In the genomic region with DNA sequence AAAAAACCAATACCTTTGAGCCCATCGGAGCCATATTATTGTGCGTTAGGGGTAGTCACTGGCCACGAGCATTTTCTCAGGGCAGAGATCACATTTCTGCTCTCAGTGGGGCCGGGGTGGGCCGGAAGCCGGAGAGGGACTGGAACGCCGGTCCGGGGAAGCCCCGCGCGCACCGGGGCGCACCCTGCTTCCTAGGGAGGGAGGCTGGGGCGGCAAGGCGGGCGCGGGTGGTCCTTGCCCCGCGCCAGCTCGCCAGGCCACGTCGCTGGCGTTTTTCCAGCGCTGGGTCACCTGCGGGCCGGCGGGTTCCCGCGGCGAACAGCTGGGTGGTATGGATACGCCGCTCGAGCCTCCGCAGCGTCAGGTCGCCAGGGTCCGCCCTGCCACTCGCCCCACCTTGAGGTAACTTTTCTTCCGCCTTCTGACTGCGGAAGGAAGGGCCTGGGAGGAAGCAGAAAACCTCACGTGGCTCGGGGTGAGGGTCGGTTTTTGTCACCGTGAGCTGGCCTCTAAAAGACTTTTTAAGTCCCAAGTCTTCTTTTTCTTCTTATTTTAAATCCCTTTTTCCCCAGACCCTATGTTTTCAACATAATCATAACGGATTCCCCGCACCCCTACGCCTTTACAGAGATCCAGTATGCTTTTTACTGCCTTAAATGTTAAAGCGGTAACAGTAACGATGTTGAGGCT, we compare ENCODE assay signal across 8 cellular contexts. TPM values are rescaled to one million over a fixed set of nuclear protein-coding genes. Genes with fewer than 3 reads are reported as not detected.
DNase-seq lines count a peak whose midpoint lies in the region; ATAC-seq lines count a peak whose summit lies in the region.

No MANE protein-coding gene starts in this region.

- peak; percentile 41 for DNase-seq in NCI-H2227 treated with DMSO at 0.1 percent for 48 hours (lab: John Stamatoyannopoulos, UW)
- peak; percentile 59 to 69 (median 67) for DNase-seq in activated CD8-positive, alpha-beta memory T cell treated with anti-CD3 and anti-CD28 coated beads for 48 hours (ENCODE audit: low read depth in 2 of 3, low spot score in 2 of 3)
- DNase-seq in naive thymus-derived CD4-positive, alpha-beta T cell: peak; percentile 61 to 81 (median 78)
- DNase-seq in stimulated activated naive CD4-positive, alpha-beta T cell treated with Interleukin-2 at 50 U/mL for 16 hours (lab: John Stamatoyannopoulos, UW): peak; percentile 79
- DNase-seq in NCI-H345 (lab: John Stamatoyannopoulos, UW): no peak

- ATAC-seq in GM18502 (IDR thresholded peaks at IDR 0.05; ENCODE audit: poor library complexity, unreplicated experiment) (peak; percentile 57), HG02798 (IDR thresholded peaks at IDR 0.05; ENCODE audit: poor library complexity, unreplicated experiment) (peak; percentile 49)
- peak; percentile 22 for ATAC-seq in naive thymus-derived CD4-positive, alpha-beta T cell

- H3K27ac Mint-ChIP-seq in naive thymus-derived CD4-positive, alpha-beta T cell: peak overlapping the region; percentile 94 to 99 (median 97)

- no peaks in the 10 kb centered on the region for H3K9me3 ChIP-seq in esophagus (ENCODE audit: control insufficient read depth in 2 of 2, insufficient read depth in 1 of 2, low read depth in 1 of 2, low read length in 1 of 2)
- no peaks in the 10 kb centered on the region for H3K9me3 ChIP-seq in naive thymus-derived CD4-positive, alpha-beta T cell (ENCODE audit: control insufficient read depth in 2 of 3, low read length in 3 of 3)

- H3K4me3 ChIP-seq in esophagus (ENCODE audit: low read depth in 1 of 2, low read length in 2 of 2): peak overlapping the region; percentile 70 to 92
- peak overlapping the region; percentile 57 for H3K4me3 ChIP-seq in naive thymus-derived CD4-positive, alpha-beta T cell (ENCODE audit: low read length)

- peaks cover 0 to 2% of the 10 kb centered on the region in 2 donors for H3K36me3 ChIP-seq in esophagus (ENCODE audit: control insufficient read depth in 2 of 2, insufficient read depth in 2 of 2, low read length in 1 of 2)
- peaks cover 0 to 23% (median 13%) of the 10 kb centered on the region in 3 experiments for H3K36me3 ChIP-seq in naive thymus-derived CD4-positive, alpha-beta T cell (ENCODE audit: control insufficient read depth in 2 of 3, insufficient read depth in 3 of 3, low read length in 3 of 3)

- peaks cover 0 to 16% (median 0%) of the 10 kb centered on the region in 5 donors for H3K27me3 Mint-ChIP-seq in naive thymus-derived CD4-positive, alpha-beta T cell

- peaks cover 11 to 48% (median 37%) of the 10 kb centered on the region in 7 donors for H3K4me1 Mint-ChIP-seq in naive thymus-derived CD4-positive, alpha-beta T cell

- peaks cover 0 to 2% of the 10 kb centered on the region in 2 donors for H3K4me1 ChIP-seq in esophagus (ENCODE audit: control insufficient read depth in 2 of 2, insufficient read depth in 2 of 2, low read length in 1 of 2)
- H3K4me1 ChIP-seq in naive thymus-derived CD4-positive, alpha-beta T cell (ENCODE audit: control insufficient read depth in 2 of 2, insufficient read depth in 2 of 2, low read length in 2 of 2): peaks cover 24 to 25% of the 10 kb centered on the region in 2 donors

- POLR2A ChIA-PET in naive thymus-derived CD4-positive, alpha-beta T cell (lab: Charles Lee): interaction anchor here (0.6 to 8.9 kb wide), 14 partner anchors 11 to 1720 kb away, joined by 3 to 183 read pairs (median 4); a partner anchor contains a TSS

- peaks cover 0 to 14% (median 0%) of the 10 kb centered on the region in 11 donors for H3K9me3 Mint-ChIP-seq in naive thymus-derived CD4-positive, alpha-beta T cell

- CTCF ChIA-PET in naive thymus-derived CD4-positive, alpha-beta T cell (lab: Charles Lee): interaction anchor here (0.7 to 3.5 kb wide), 7 partner anchors 10 to 131 kb away, joined by 3 to 19 read pairs (median 3); no protein-coding TSS in a partner anchor

- peak overlapping the region; percentile 89 to 95 (median 94) for H3K4me3 Mint-ChIP-seq in naive thymus-derived CD4-positive, alpha-beta T cell

- H3K36me3 Mint-ChIP-seq in naive thymus-derived CD4-positive, alpha-beta T cell: peaks cover 7 to 25% (median 22%) of the 10 kb centered on the region in 5 donors

- H3K27ac ChIP-seq in esophagus (ENCODE audit: low read depth in 2 of 2, low read length in 1 of 2): peak overlapping the region; percentile 94 to 100
- peak overlapping the region; percentile 98 for H3K27ac ChIP-seq in naive thymus-derived CD4-positive, alpha-beta T cell (ENCODE audit: low read depth, low read length)

- no peaks in the 10 kb centered on the region for H3K27me3 ChIP-seq in esophagus (ENCODE audit: control insufficient read depth in 1 of 2, insufficient read depth in 2 of 2, low read length in 2 of 2)
- no peaks in the 10 kb centered on the region for H3K27me3 ChIP-seq in naive thymus-derived CD4-positive, alpha-beta T cell (ENCODE audit: control insufficient read depth in 2 of 2, insufficient read depth in 2 of 2, low read length in 2 of 2)

- intact Hi-C loops in naive thymus-derived CD4-positive, alpha-beta T cell (cut with micrococcal nuclease): loop anchor here (5.0 kb wide), 1 partner anchor 901 kb away; a partner anchor contains a TSS

- 4% methylated on average over 44 to 50 of the region's 50 CpGs for WGBS in esophagus, 2 donors

RNA-seq across cellular contexts. Expression of a gene that starts 2.7 kb away (rescaled TPM):
- polyA plus RNA-seq in esophagus: 1,000 to 10,000 TPM; 5,932 to 7,853 TPM
- total RNA-seq in naive thymus-derived CD4-positive, alpha-beta T cell: over 10,000 TPM in 4 of 5 experiments, 1,000 to 10,000 TPM in 1; 8,219 to 15,585 (median 15,428) TPM
- polyA plus RNA-seq in naive thymus-derived CD4-positive, alpha-beta T cell: over 10,000 TPM; 14,298 to 15,495 TPM
